8 cellular contexts compared by ENCODE assay signal in the genomic region with DNA sequence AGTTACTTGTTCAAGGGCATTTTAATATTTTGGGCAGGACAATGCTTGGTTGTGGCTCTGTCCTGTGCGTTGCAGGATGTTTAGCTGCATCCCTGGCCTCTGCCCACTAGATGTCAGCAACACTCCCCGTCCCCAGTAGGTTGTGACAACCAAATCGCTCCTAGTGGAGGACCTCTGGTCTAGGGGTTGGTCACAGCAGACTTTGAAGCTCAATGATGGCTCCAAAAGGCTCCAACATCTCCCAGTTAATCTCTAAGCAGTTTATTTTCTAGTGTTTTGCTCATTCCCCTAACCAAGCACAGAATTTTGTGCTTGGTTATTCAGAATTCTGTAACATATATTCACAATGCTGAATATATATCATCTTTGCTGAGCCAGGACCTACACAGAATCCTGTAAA.
DNase-seq lines count a peak whose midpoint lies in the region; ATAC-seq and TF ChIP-seq lines count a peak whose summit lies in the region.

No MANE protein-coding gene starts in this region.

- H3K4me3 Mint-ChIP-seq in Caco-2 (ENCODE audit: unreplicated experiment): no peak overlapping the region
- H3K4me3 Mint-ChIP-seq in activated CD4-positive, alpha-beta memory T cell treated with anti-CD3 and anti-CD28 coated beads, Interleukin-2, amount 10 ng/mL, durations not matched to agents 7 days and 5 days: no peak overlapping the region
- no peak overlapping the region for H3K4me3 Mint-ChIP-seq in endothelial cell (ENCODE audit: unreplicated experiment)
- H3K4me3 Mint-ChIP-seq in naive B cell: no peak overlapping the region

- no peaks in the 10 kb centered on the region for H3K9me3 ChIP-seq in Caco-2
- no peaks in the 10 kb centered on the region for H3K9me3 ChIP-seq in thoracic aorta

- H3K27me3 Mint-ChIP-seq in Caco-2 (ENCODE audit: insufficient read depth, unreplicated experiment) (no peaks in the 10 kb centered on the region), endothelial cell (ENCODE audit: unreplicated experiment) (peaks cover 15% of the 10 kb centered on the region), naive B cell (peaks cover 16 to 31% (median 28%) of the 10 kb centered on the region in 3 donors)
- peaks cover 29% of the 10 kb centered on the region for H3K27me3 Mint-ChIP-seq in activated CD4-positive, alpha-beta memory T cell treated with anti-CD3 and anti-CD28 coated beads, Interleukin-2, amount 10 ng/mL, durations not matched to agents 7 days and 5 days

- H3K9me3 Mint-ChIP-seq in Caco-2 (ENCODE audit: unreplicated experiment) (no peaks in the 10 kb centered on the region), endothelial cell (ENCODE audit: unreplicated experiment) (no peaks in the 10 kb centered on the region), naive B cell (no peaks in the 10 kb centered on the region)
- H3K9me3 Mint-ChIP-seq in activated CD4-positive, alpha-beta memory T cell treated with anti-CD3 and anti-CD28 coated beads, Interleukin-2, amount 10 ng/mL, durations not matched to agents 7 days and 5 days: no peaks in the 10 kb centered on the region

- TF ChIP-seq CTCF in Caco-2 (IDR thresholded peaks at IDR 0.05; ENCODE audit: insufficient read depth in 1 of 2, low read depth in 1 of 2, low read length in 1 of 2, severe bottlenecking in 1 of 2, unreplicated experiment in 1 of 2) (peak; percentile 71 to 93), endothelial cell (IDR thresholded peaks at IDR 0.05; ENCODE audit: unreplicated experiment) (peak; percentile 54), thoracic aorta (IDR thresholded peaks at IDR 0.05) (peak; percentile 62)

- H3K27ac ChIP-seq in thoracic aorta: no peak overlapping the region

- CTCF ChIA-PET in Caco-2 (lab: Charles Lee): interaction anchor here (0.5 to 1.8 kb wide), 22 partner anchors 9 to 478 kb away, joined by 3 to 20 read pairs (median 4); no protein-coding TSS in a partner anchor
- CTCF ChIA-PET in activated CD4-positive, alpha-beta memory T cell treated with anti-CD3 and anti-CD28 coated beads, Interleukin-2, amount 10 ng/mL, durations not matched to agents 7 days and 5 days (lab: Charles Lee): interaction anchor here (0.5 to 9.4 kb wide), 49 partner anchors 10 to 1368 kb away, joined by 3 to 78 read pairs (median 4); no protein-coding TSS in a partner anchor

- H3K27me3 ChIP-seq in Caco-2 (replicated peaks; ENCODE audit: control insufficient read depth, insufficient read depth, low read length) (no peaks in the 10 kb centered on the region), thoracic aorta (replicated peaks; ENCODE audit: insufficient read depth) (no peaks in the 10 kb centered on the region)

- H3K36me3 Mint-ChIP-seq in Caco-2 (ENCODE audit: insufficient read depth, unreplicated experiment): no peaks in the 10 kb centered on the region
- no peaks in the 10 kb centered on the region for H3K36me3 Mint-ChIP-seq in activated CD4-positive, alpha-beta memory T cell treated with anti-CD3 and anti-CD28 coated beads, Interleukin-2, amount 10 ng/mL, durations not matched to agents 7 days and 5 days (ENCODE audit: low read depth)
- H3K36me3 Mint-ChIP-seq in endothelial cell (ENCODE audit: low read depth, unreplicated experiment): peaks cover 4% of the 10 kb centered on the region
- H3K36me3 Mint-ChIP-seq in naive B cell: no peaks in the 10 kb centered on the region

- ATAC-seq in GM19328 (IDR thresholded peaks at IDR 0.05; ENCODE audit: unreplicated experiment) (peak; percentile 94), HG03354 (IDR thresholded peaks at IDR 0.05; ENCODE audit: poor library complexity, severe bottlenecking, unreplicated experiment) (peak; percentile 94), naive B cell (ENCODE audit: low read depth in 2 of 2) (peak; percentile 94 to 95), thoracic aorta (ENCODE audit: insufficient number of reproducible peaks, low FRiP score, low read depth) (peak; percentile 41)

- BruUV-seq in Caco-2 (replicated peaks; lab: Mats Ljungman, UMichigan): no TSS peak

- intact Hi-C loops in Caco-2 (cut with micrococcal nuclease; ENCODE audit: unreplicated experiment): loop anchor here (2.0 kb wide), 1 partner anchor 234 kb away; no protein-coding TSS in a partner anchor

- peaks cover 6% of the 10 kb centered on the region for H3K4me1 Mint-ChIP-seq in Caco-2 (ENCODE audit: low read depth, unreplicated experiment)
- H3K4me1 Mint-ChIP-seq in activated CD4-positive, alpha-beta memory T cell treated with anti-CD3 and anti-CD28 coated beads, Interleukin-2, amount 10 ng/mL, durations not matched to agents 7 days and 5 days: peaks cover 3% of the 10 kb centered on the region
- H3K4me1 Mint-ChIP-seq in endothelial cell (ENCODE audit: unreplicated experiment): peaks cover 14% of the 10 kb centered on the region
- H3K4me1 Mint-ChIP-seq in naive B cell: peaks cover 0 to 5% (median 4%) of the 10 kb centered on the region in 3 donors

- H3K27ac Mint-ChIP-seq in Caco-2 (ENCODE audit: unreplicated experiment) (no peak overlapping the region), endothelial cell (ENCODE audit: unreplicated experiment) (no peak overlapping the region), naive B cell (no peak overlapping the region)
- no peak overlapping the region for H3K27ac Mint-ChIP-seq in activated CD4-positive, alpha-beta memory T cell treated with anti-CD3 and anti-CD28 coated beads, Interleukin-2, amount 10 ng/mL, durations not matched to agents 7 days and 5 days

- H3K4me3 ChIP-seq in Caco-2 (ENCODE audit: low read depth, low read length) (no peak overlapping the region), thoracic aorta (no peak overlapping the region)

- POLR2A ChIA-PET in Caco-2 (lab: Charles Lee): no interaction called here
- POLR2A ChIA-PET in activated CD4-positive, alpha-beta memory T cell treated with anti-CD3 and anti-CD28 coated beads, Interleukin-2, amount 10 ng/mL, durations not matched to agents 7 days and 5 days (lab: Charles Lee): interaction anchor here (0.6 to 1.0 kb wide), 3 partner anchors 9 to 318 kb away, joined by 3 to 4 read pairs (median 3); no protein-coding TSS in a partner anchor

- H3K4me1 ChIP-seq in Caco-2: peaks cover 6% of the 10 kb centered on the region; the same call in 1 of the 2 replicates
- no peaks in the 10 kb centered on the region for H3K4me1 ChIP-seq in thoracic aorta (ENCODE audit: control insufficient read depth in 1 of 2, low read depth in 2 of 2)

- H3K36me3 ChIP-seq in Caco-2 (ENCODE audit: control insufficient read depth, insufficient read depth, low read length) (no peaks in the 10 kb centered on the region), thoracic aorta (no peaks in the 10 kb centered on the region)

- peak; percentile 71 to 77 for DNase-seq in Caco-2
- DNase-seq in NCI-H748 (lab: John Stamatoyannopoulos, UW; ENCODE audit: unreplicated experiment): peak; percentile 66
- DNase-seq in activated CD4-positive, alpha-beta memory T cell treated with anti-CD3 and anti-CD28 coated beads, Interleukin-2, amount 10 ng/mL, durations not matched to agents 7 days and 5 days: peak; percentile 72
- peak; percentile 68 for DNase-seq in endothelial cell (ENCODE audit: low spot score)
- DNase-seq in naive B cell: peak; percentile 49
- no peak for DNase-seq in thoracic aorta (ENCODE audit: low spot score)

Comparison
In these comparisons a context has a peak if more than half of its experiments do, and no peak if none do; other contexts are left out.
1. ATAC-seq: peak in every context shown above with its lines; median percentile 94 in naive B cell; 94 in GM19328; 94 in HG03354; 41 in thoracic aorta.